9 cellular contexts compared by ENCODE assay signal in the genomic region with DNA sequence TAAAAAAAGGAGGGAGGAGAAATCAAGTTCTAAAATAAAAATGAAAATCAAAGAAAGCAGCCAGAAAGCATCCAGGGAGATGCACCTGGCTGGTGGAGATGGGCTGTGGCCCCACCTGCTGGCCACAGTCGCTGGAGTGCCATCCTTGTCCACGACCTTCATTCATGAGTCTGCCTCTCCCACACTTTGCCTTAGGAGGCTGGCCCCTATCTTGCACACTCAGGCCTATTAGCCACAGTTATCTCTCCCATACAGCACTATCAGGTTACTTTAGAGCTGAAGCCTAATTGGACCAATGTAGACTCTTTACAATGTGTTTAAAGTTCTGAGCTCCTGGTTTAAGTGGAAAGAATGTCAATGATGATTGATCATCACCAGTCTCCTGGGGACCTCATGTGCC.
A peak's percentile ranks its signal among the peaks of the same experiment; 100 is the strongest.
DNase-seq lines count a peak whose midpoint lies in the region; ATAC-seq and TF ChIP-seq lines count a peak whose summit lies in the region.
"Had no signal": no experiment of that assay in that cellular context is flagged by ENCODE, and none has a peak within 500 bp of the region (broad histone marks: within the 10 kb centered on the region; RNA-seq: fewer than 3 reads in every experiment).

No MANE protein-coding gene starts in this region.

- intact Hi-C loops in colonic mucosa (cut with DNase I) (no loop called here), sciatic nerve (cut with DNase I) (no loop called here)

- no peak overlapping the region for H3K27ac ChIP-seq in colonic mucosa

- peaks cover 11% of the 10 kb centered on the region for H3K9me3 Mint-ChIP-seq in osteocyte (ENCODE audit: unreplicated experiment)

- no peaks in the 10 kb centered on the region for H3K4me1 Mint-ChIP-seq in osteocyte (ENCODE audit: unreplicated experiment)

- no peaks in the 10 kb centered on the region for H3K4me1 ChIP-seq in colonic mucosa

- no peaks in the 10 kb centered on the region for H3K36me3 Mint-ChIP-seq in osteocyte (ENCODE audit: unreplicated experiment)
- H3K36me3 Mint-ChIP-seq: activated naive CD8-positive, alpha-beta T cell had no signal

- H3K27ac Mint-ChIP-seq in osteocyte (ENCODE audit: unreplicated experiment) = no peak overlapping the region
- H3K27ac Mint-ChIP-seq: activated naive CD8-positive, alpha-beta T cell had no signal

- no peak for ATAC-seq in sciatic nerve

- peaks cover 3% of the 10 kb centered on the region for H3K27me3 Mint-ChIP-seq in osteocyte (ENCODE audit: unreplicated experiment)
- H3K27me3 Mint-ChIP-seq: activated naive CD8-positive, alpha-beta T cell had no signal

- no peak overlapping the region for H3K4me3 Mint-ChIP-seq in osteocyte (ENCODE audit: unreplicated experiment)
- H3K4me3 Mint-ChIP-seq: activated naive CD8-positive, alpha-beta T cell had no signal

- TF ChIP-seq CTCF in colonic mucosa (IDR thresholded peaks at IDR 0.05) (no peak), osteocyte (IDR thresholded peaks at IDR 0.05) (peak; percentile 48)

- peak; percentile 13 for DNase-seq in stimulated activated CD4-positive, alpha-beta T cell treated with anti-CD3 and anti-CD28 coated beads, Interleukin-15, amount 100 ng/mL, for 24 hours
- no peak for DNase-seq in stimulated activated CD4-positive, alpha-beta T cell treated with anti-CD3 and anti-CD28 coated beads, Interleukin-1b, Interleukin-23, amount 100 ng/mL, for 48 hours
- DNase-seq in NCI-H510A treated with DMSO at 0.1 percent for 48 hours (lab: John Stamatoyannopoulos, UW) (peak; percentile 87), colonic mucosa (peak; percentile 20), osteocyte (ENCODE audit: extremely low spot score, unreplicated experiment) (no peak), superior temporal gyrus (ENCODE audit: extremely low spot score) (no peak), sciatic nerve (ENCODE audit: low spot score) (no peak)
- no peak for DNase-seq in activated CD8-positive, alpha-beta memory T cell treated with anti-CD3 and anti-CD28 coated beads for 24 hours

- no peaks in the 10 kb centered on the region for H3K27me3 ChIP-seq in colonic mucosa

- H3K36me3 ChIP-seq in colonic mucosa = no peaks in the 10 kb centered on the region

- no peaks in the 10 kb centered on the region for H3K9me3 ChIP-seq in colonic mucosa

- no peak overlapping the region for H3K9ac ChIP-seq in colonic mucosa (ENCODE audit: low read depth in 2 of 2, low read length in 2 of 2)

- H3K4me3 ChIP-seq in colonic mucosa = no peak overlapping the region

Comparison
In these comparisons a context has a peak if more than half of its experiments do, and no peak if none do; other contexts are left out.
1. DNase-seq: peak in stimulated activated CD4-positive, alpha-beta T cell treated with anti-CD3 and anti-CD28 coated beads, Interleukin-15, amount 100 ng/mL, for 24 hours (single experiment), NCI-H510A treated with DMSO at 0.1 percent for 48 hours (single experiment) and colonic mucosa (single experiment); none in stimulated activated CD4-positive, alpha-beta T cell treated with anti-CD3 and anti-CD28 coated beads, Interleukin-1b, Interleukin-23, amount 100 ng/mL, for 48 hours (single experiment), osteocyte (single experiment), superior temporal gyrus (single experiment), activated CD8-positive, alpha-beta memory T cell treated with anti-CD3 and anti-CD28 coated beads for 24 hours (single experiment) and sciatic nerve (single experiment).